In genomic region chr12:124519741-124520140, GRCh38 we compare ENCODE assay signal across 10 cellular contexts. TPM values are rescaled to one million over a fixed set of nuclear protein-coding genes. Genes with fewer than 3 reads are reported as not detected.
DNase-seq lines count a peak whose midpoint lies in the region; ATAC-seq and TF ChIP-seq lines count a peak whose summit lies in the region.
"Had no signal": no experiment of that assay in that cellular context is flagged by ENCODE, and none has a peak within 500 bp of the region (broad histone marks: within the 10 kb centered on the region; RNA-seq: fewer than 3 reads in every experiment).

No MANE protein-coding gene starts in this region.

- intact Hi-C loops in transverse colon (cut with DNase I; ENCODE audit: low total_unique reads): loop anchor here (5.0 to 10.0 kb wide), 3 partner anchors 33 to 155 kb away; partner anchors contain the start of gene NCOR2

- TF ChIP-seq EP300 in transverse colon (IDR thresholded peaks at IDR 0.05; ENCODE audit: low read depth): no peak

- H3K27ac Mint-ChIP-seq in nephron: peak overlapping the region; percentile 98 to 100 (median 99)
- H3K27ac Mint-ChIP-seq: activated B cell treated with CpG ODN at 0.5 μM for 24 hours had no signal

- H3K9me3 Mint-ChIP-seq in nephron: no peaks in the 10 kb centered on the region
- H3K9me3 Mint-ChIP-seq: activated B cell treated with CpG ODN at 0.5 μM for 24 hours had no signal

- H3K27me3 ChIP-seq in SJCRH30 (no peaks in the 10 kb centered on the region), esophagus (ENCODE audit: control insufficient read depth in 1 of 2, insufficient read depth in 2 of 2, low read length in 2 of 2) (no peaks in the 10 kb centered on the region), transverse colon (no peaks in the 10 kb centered on the region)

- peak overlapping the region in 1 of 3 experiments; percentile 96 for H3K4me3 Mint-ChIP-seq in nephron
- H3K4me3 Mint-ChIP-seq: activated B cell treated with CpG ODN at 0.5 μM for 24 hours had no signal

- H3K4me1 Mint-ChIP-seq in nephron: peaks cover 76% of the 10 kb centered on the region

- peak overlapping the region; percentile 67 for H3K27ac ChIP-seq in SJCRH30
- peak overlapping the region; percentile 97 to 99 for H3K27ac ChIP-seq in esophagus (ENCODE audit: low read depth in 2 of 2, low read length in 1 of 2)
- peak overlapping the region; percentile 96 to 100 (median 98) for H3K27ac ChIP-seq in transverse colon

- H3K4me3 ChIP-seq in SJCRH30: no peak overlapping the region
- no peak overlapping the region for H3K4me3 ChIP-seq in esophagus (ENCODE audit: low read depth in 1 of 2, low read length in 2 of 2)
- no peak overlapping the region for H3K4me3 ChIP-seq in transverse colon

- no peaks in the 10 kb centered on the region for H3K9me3 ChIP-seq in SJCRH30 (replicated peaks)
- no peaks in the 10 kb centered on the region for H3K9me3 ChIP-seq in esophagus (ENCODE audit: control insufficient read depth in 2 of 2, insufficient read depth in 1 of 2, low read depth in 1 of 2, low read length in 1 of 2)
- no peaks in the 10 kb centered on the region for H3K9me3 ChIP-seq in transverse colon

- TF ChIP-seq CTCF in nephron (IDR thresholded peaks at IDR 0.05; ENCODE audit: unreplicated experiment in 3 of 3) (no peak), transverse colon (IDR thresholded peaks at IDR 0.05) (no peak)

- H3K36me3 ChIP-seq in SJCRH30: peaks cover 3% of the 10 kb centered on the region; the same call in 1 of the 2 replicates
- H3K36me3 ChIP-seq in esophagus (ENCODE audit: control insufficient read depth in 2 of 2, insufficient read depth in 2 of 2, low read length in 1 of 2): peaks cover 0 to 4% of the 10 kb centered on the region in 2 donors
- no peaks in the 10 kb centered on the region for H3K36me3 ChIP-seq in transverse colon

- H3K27me3 Mint-ChIP-seq in nephron (ENCODE audit: low read depth): peaks cover 5% of the 10 kb centered on the region
- H3K27me3 Mint-ChIP-seq: activated B cell treated with CpG ODN at 0.5 μM for 24 hours had no signal

- H3K4me1 ChIP-seq in SJCRH30: peaks cover 28% of the 10 kb centered on the region
- peaks cover 18 to 39% of the 10 kb centered on the region in 2 donors for H3K4me1 ChIP-seq in esophagus (ENCODE audit: control insufficient read depth in 2 of 2, insufficient read depth in 2 of 2, low read length in 1 of 2)
- peaks cover 40 to 62% (median 50%) of the 10 kb centered on the region in 4 donors for H3K4me1 ChIP-seq in transverse colon

- 39 to 40% methylated on average over 10 of the region's 10 CpGs for WGBS in esophagus, 2 donors
- WGBS in transverse colon (ENCODE audit: low coverage in 1 of 2), 2 donors: 58% methylated on average over 8 of the region's 10 CpGs; no CpG with 5 or more reads in 1 of the 2 donors

- peaks cover 14% of the 10 kb centered on the region for H3K36me3 Mint-ChIP-seq in nephron (ENCODE audit: low read depth)

- TF ChIP-seq POLR2A in transverse colon (IDR thresholded peaks at IDR 0.05): no peak

- no peak for ATAC-seq in HG02759 (IDR thresholded peaks at IDR 0.05; ENCODE audit: unreplicated experiment)
- ATAC-seq in GM18502 (IDR thresholded peaks at IDR 0.05; ENCODE audit: poor library complexity, unreplicated experiment): no peak

- in situ Hi-C loops in transverse colon (cut with MboI; ENCODE audit: low pct_ligation_motif_present in 1 of 4, low pct_unique_long_range_greater_than_20kb in 1 of 4, low sequenced_read_pairs in 3 of 4): loop anchor here in 1 of 4 donors (10.0 kb wide), 1 partner anchor 45 kb away; the partner anchor contains the start of gene NCOR2

- DNase-seq in SJCRH30 (peak in 1 of 2 experiments; percentile 42), transverse colon (no peak), NCI-H2081 (lab: John Stamatoyannopoulos, UW) (no peak)
- no peak for DNase-seq in activated effector memory CD4-positive, alpha-beta T cell treated with Interleukin-2 at 50 U/mL for 16 hours
- DNase-seq: activated B cell treated with CpG ODN at 0.5 μM for 24 hours, H7 had no signal

RNA-seq across cellular contexts. Expression of gene NCOR2, which starts 47.7 kb away (rescaled TPM):
- 48.5 and 52.2 TPM in 2 replicates for total RNA-seq in SJCRH30 (2014; rRNA removed; shearing (Covaris generic))
- polyA plus RNA-seq in esophagus: 10 to 100 TPM; 22.9 to 48.1 TPM
- total RNA-seq in transverse colon: 100 to 1,000 TPM in 2 of 4 donors, 10 to 100 TPM in 2; 72.1 to 460 (median 119) TPM
